ENCODE assay signal across 31 cellular contexts in genomic region chr5:83914199-83914598, GRCh38.
DNase-seq lines count a peak whose midpoint lies in the region; ATAC-seq and TF ChIP-seq lines count a peak whose summit lies in the region.
"Had no signal": no experiment of that assay in that cellular context is flagged by ENCODE, and none has a peak within 500 bp of the region (broad histone marks: within the 10 kb centered on the region; RNA-seq: fewer than 3 reads in every experiment).

No MANE protein-coding gene starts in this region.

- H3K79me2 ChIP-seq in neural progenitor cell (ENCODE audit: low read depth): no peaks in the 10 kb centered on the region

- H3K27ac ChIP-seq in right cardiac atrium (ENCODE audit: low read length): no peak overlapping the region
- H3K27ac ChIP-seq in neural progenitor cell: no peak overlapping the region
- H3K27ac ChIP-seq: adrenal gland, foreskin keratinocyte, KMS-11, left lung, thyroid gland had no signal

- peaks cover 3% of the 10 kb centered on the region for H3K4me1 Mint-ChIP-seq in neural progenitor cell
- H3K4me1 Mint-ChIP-seq: CD4-positive, CD25-positive, alpha-beta regulatory T cell; immature natural killer cell; neural crest cell had no signal

- H3K27ac Mint-ChIP-seq in neural progenitor cell: no peak overlapping the region
- H3K27ac Mint-ChIP-seq: activated T-cell treated with anti-CD3 and anti-CD28 coated beads, Interleukin-2, amount 50 U/mL, for 24 hours; CD4-positive, CD25-positive, alpha-beta regulatory T cell; immature natural killer cell; stimulated activated naive CD8-positive, alpha-beta T cell treated with anti-CD3 and anti-CD28 coated beads, Interleukin-15, Interleukin-2, amounts not matched to agents 100 ng/mL and 50 ng/mL, for 24 hours had no signal

- DNase-seq in GM03348 (ENCODE audit: low spot score) (peak; percentile 4), M059J (ENCODE audit: low read depth) (peak; percentile 21), amniotic epithelial cell (ENCODE audit: low read depth) (peak; percentile 63), right cardiac atrium (no peak), neural progenitor cell (ENCODE audit: low spot score) (no peak), NCI-H2081 (lab: John Stamatoyannopoulos, UW) (no peak), NCI-H1436 treated with DMSO at 0.1 percent for 48 hours (lab: John Stamatoyannopoulos, UW) (no peak)
- DNase-seq: activated CD4-positive, alpha-beta T cell treated with anti-CD3 and anti-CD28 coated beads for 1 hour; activated CD8-positive, alpha-beta memory T cell treated with anti-CD3 and anti-CD28 coated beads for 24 hours; activated naive CD4-positive, alpha-beta T cell; activated T-cell treated with anti-CD3 and anti-CD28 coated beads, Interleukin-2, amount 50 U/mL, for 24 hours; adrenal gland; CD4-positive, CD25-positive, alpha-beta regulatory T cell; central memory CD4-positive, alpha-beta T cell; foreskin keratinocyte; immature natural killer cell; left lung; mucosa of descending colon; NCI-H1105 treated with DMSO at 0.1 percent for 48 hours; NCI-H510A treated with DMSO at 0.1 percent for 48 hours; NK-92 treated with Interleukin-12 subunit alpha and Interleukin-12 subunit beta, amount 100 ng/mL, for 24 hours; RPMI8226; stimulated activated CD4-positive, alpha-beta T cell treated with anti-CD3 and anti-CD28 coated beads, Interleukin-12 subunit alpha, Interleukin-12 subunit beta, amount 100 ng/mL, for 4 hours; stimulated activated CD4-positive, alpha-beta T cell treated with anti-CD3 and anti-CD28 coated beads, Interleukin-4, amount 100 ng/mL, for 4 hours; T1000; thyroid gland had no signal

- no peak overlapping the region for H3K9ac ChIP-seq in neural progenitor cell
- H3K9ac ChIP-seq: KMS-11 had no signal

- no peaks in the 10 kb centered on the region for H3K36me3 Mint-ChIP-seq in neural progenitor cell
- H3K36me3 Mint-ChIP-seq: CD4-positive, CD25-positive, alpha-beta regulatory T cell; immature natural killer cell had no signal

- H3K4me3 Mint-ChIP-seq in neural progenitor cell: no peak overlapping the region
- H3K4me3 Mint-ChIP-seq: activated T-cell treated with anti-CD3 and anti-CD28 coated beads, Interleukin-2, amount 50 U/mL, for 24 hours; CD4-positive, CD25-positive, alpha-beta regulatory T cell; immature natural killer cell; neural crest cell; stimulated activated naive CD8-positive, alpha-beta T cell treated with anti-CD3 and anti-CD28 coated beads, Interleukin-15, Interleukin-2, amounts not matched to agents 100 ng/mL and 50 ng/mL, for 24 hours had no signal

- H3F3A ChIP-seq in neural progenitor cell (ENCODE audit: low read depth): no peaks in the 10 kb centered on the region

- no peaks in the 10 kb centered on the region for H3K9me3 Mint-ChIP-seq in neural progenitor cell
- H3K9me3 Mint-ChIP-seq: activated T-cell treated with anti-CD3 and anti-CD28 coated beads, Interleukin-2, amount 50 U/mL, for 24 hours; neural crest cell; stimulated activated naive CD8-positive, alpha-beta T cell treated with anti-CD3 and anti-CD28 coated beads, Interleukin-15, Interleukin-2, amounts not matched to agents 100 ng/mL and 50 ng/mL, for 24 hours had no signal

- WGBS in right cardiac atrium: 41% methylated on average over 4 of the region's 4 CpGs

- no peaks in the 10 kb centered on the region for H3K9me3 ChIP-seq in right cardiac atrium (ENCODE audit: control insufficient read depth, low read length)
- H3K9me3 ChIP-seq in neural progenitor cell (ENCODE audit: low read depth): no peaks in the 10 kb centered on the region
- H3K9me3 ChIP-seq: adrenal gland, HAP-1, left lung, mucosa of descending colon, thyroid gland had no signal

- no peaks in the 10 kb centered on the region for H4K20me1 ChIP-seq in neural progenitor cell (ENCODE audit: low read depth)

- ATAC-seq in right cardiac atrium (peak; percentile 41 to 45), HG02852 (IDR thresholded peaks at IDR 0.05; ENCODE audit: unreplicated experiment) (no peak)
- ATAC-seq: foreskin keratinocyte, left lung, mucosa of descending colon had no signal

- no peaks in the 10 kb centered on the region for H3K27me3 ChIP-seq in right cardiac atrium (ENCODE audit: control insufficient read depth, insufficient read depth)
- H3K27me3 ChIP-seq in neural progenitor cell: no peaks in the 10 kb centered on the region
- H3K27me3 ChIP-seq: adrenal gland, foreskin keratinocyte, left lung, thyroid gland had no signal

- H2AFZ ChIP-seq in neural progenitor cell (replicated peaks): no peak overlapping the region

- H3K4me1 ChIP-seq in right cardiac atrium (ENCODE audit: control insufficient read depth, insufficient read depth, low read length) (peaks cover 1% of the 10 kb centered on the region), neural progenitor cell (peaks cover 8% of the 10 kb centered on the region)
- H3K4me1 ChIP-seq: foreskin keratinocyte, HAP-1, thyroid gland had no signal

- H3K4me3 ChIP-seq in right cardiac atrium (ENCODE audit: low read length) (no peak overlapping the region), neural progenitor cell (no peak overlapping the region)
- H3K4me3 ChIP-seq: adrenal gland, HAP-1, left lung, mucosa of descending colon, thyroid gland had no signal

- no peak for TF ChIP-seq CTCF in neural progenitor cell (IDR thresholded peaks at IDR 0.05)

- intact Hi-C loops in right cardiac atrium (cut with DNase I): no loop called here

- peaks cover 2% of the 10 kb centered on the region for H3K27me3 Mint-ChIP-seq in neural progenitor cell (ENCODE audit: insufficient read depth, low read depth)
- H3K27me3 Mint-ChIP-seq: CD4-positive, CD25-positive, alpha-beta regulatory T cell; stimulated activated naive CD8-positive, alpha-beta T cell treated with anti-CD3 and anti-CD28 coated beads, Interleukin-15, Interleukin-2, amounts not matched to agents 100 ng/mL and 50 ng/mL, for 24 hours had no signal

- no peak overlapping the region for H3K4me2 ChIP-seq in neural progenitor cell
- H3K4me2 ChIP-seq: KMS-11 had no signal

- no peaks in the 10 kb centered on the region for H3K36me3 ChIP-seq in neural progenitor cell
- H3K36me3 ChIP-seq: adrenal gland, HAP-1, left lung, thyroid gland had no signal

Comparison
In these comparisons a context has a peak if more than half of its experiments do, and no peak if none do; other contexts are left out.
1. DNase-seq: peak in GM03348 (single experiment), M059J (single experiment) and amniotic epithelial cell (single experiment); none in right cardiac atrium (0 of 3), neural progenitor cell (single experiment), NCI-H2081 (0 of 2) and NCI-H1436 treated with DMSO at 0.1 percent for 48 hours (single experiment).